ENCODE assay signal across 10 cellular contexts in the genomic region with DNA sequence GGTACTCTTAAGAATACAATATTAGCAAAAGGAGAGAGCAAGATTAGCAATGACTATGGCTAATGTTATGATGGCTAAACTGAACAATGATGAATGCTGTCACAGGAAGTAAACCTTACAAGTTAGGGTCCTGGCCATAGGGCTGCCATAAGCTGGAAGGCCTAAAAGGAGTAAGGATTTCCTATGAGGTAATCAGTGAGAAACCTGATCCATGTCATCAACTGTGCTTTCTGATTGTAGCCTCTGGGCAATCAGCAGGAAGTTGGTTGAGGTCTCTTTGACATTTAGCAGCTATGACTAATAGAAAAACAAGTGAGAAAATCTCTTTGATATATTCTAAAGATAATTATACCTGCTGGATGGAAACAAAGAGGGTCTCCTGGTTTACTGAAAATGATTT.
DNase-seq lines count a peak whose midpoint lies in the region; ATAC-seq and TF ChIP-seq lines count a peak whose summit lies in the region.
"Had no signal": no experiment of that assay in that cellular context is flagged by ENCODE, and none has a peak within 500 bp of the region (broad histone marks: within the 10 kb centered on the region; RNA-seq: fewer than 3 reads in every experiment).

No MANE protein-coding gene starts in this region.

- H3K36me3 Mint-ChIP-seq in activated naive CD8-positive, alpha-beta T cell treated with anti-CD3 and anti-CD28 coated beads, Interleukin-2, amount 10 ng/mL, durations not matched to agents 7 days and 5 days = peaks cover 9% of the 10 kb centered on the region

- TF ChIP-seq CTCF in Peyer's patch (IDR thresholded peaks at IDR 0.05) = no peak

- no peak overlapping the region for H3K4me3 Mint-ChIP-seq in activated naive CD8-positive, alpha-beta T cell treated with anti-CD3 and anti-CD28 coated beads, Interleukin-2, amount 10 ng/mL, durations not matched to agents 7 days and 5 days

- peak; percentile 94 for ATAC-seq in activated naive CD8-positive, alpha-beta T cell treated with anti-CD3 and anti-CD28 coated beads, Interleukin-2, amount 10 ng/mL, durations not matched to agents 7 days and 5 days (ENCODE audit: low read depth)
- ATAC-seq in HG02885 (IDR thresholded peaks at IDR 0.05; ENCODE audit: poor library complexity, unreplicated experiment) = no peak

- H3K27ac ChIP-seq in mesodermal cell (ENCODE audit: low read depth, low read length, severe bottlenecking) (peak overlapping the region; percentile 72), Peyer's patch (no peak overlapping the region)
- H3K27ac ChIP-seq: sigmoid colon had no signal

- H3K4me3 ChIP-seq in mesodermal cell (ENCODE audit: extremely low read depth, insufficient read depth, low read length, poor library complexity, severe bottlenecking) = no peak overlapping the region
- no peak overlapping the region for H3K4me3 ChIP-seq in Peyer's patch
- H3K4me3 ChIP-seq: sigmoid colon had no signal

- no peaks in the 10 kb centered on the region for H3K4me1 ChIP-seq in mesodermal cell (ENCODE audit: control insufficient read depth, insufficient read depth, low read length, poor library complexity, severe bottlenecking)
- H3K4me1 ChIP-seq in Peyer's patch = no peaks in the 10 kb centered on the region

- H3K27me3 ChIP-seq in Peyer's patch = no peaks in the 10 kb centered on the region
- H3K27me3 ChIP-seq: sigmoid colon had no signal

- DNase-seq in NCI-H510A treated with DMSO at 0.1 percent for 48 hours (lab: John Stamatoyannopoulos, UW) = peak; percentile 30
- DNase-seq in NCI-H510A (lab: John Stamatoyannopoulos, UW) = no peak
- peak; percentile 47 for DNase-seq in LHCN-M2 (ENCODE audit: low read depth)
- DNase-seq in activated naive CD8-positive, alpha-beta T cell treated with anti-CD3 and anti-CD28 coated beads, Interleukin-2, amount 10 ng/mL, durations not matched to agents 7 days and 5 days = no peak
- no peak for DNase-seq in Peyer's patch
- DNase-seq in occipital lobe (lab: John Stamatoyannopoulos, UW) = no peak
- DNase-seq: SHP77 treated with DMSO at 0.1 percent for 48 hours, sigmoid colon had no signal

- H3K27me3 Mint-ChIP-seq in activated naive CD8-positive, alpha-beta T cell treated with anti-CD3 and anti-CD28 coated beads, Interleukin-2, amount 10 ng/mL, durations not matched to agents 7 days and 5 days = no peaks in the 10 kb centered on the region

- no peak for TF ChIP-seq POLR2A in Peyer's patch (IDR thresholded peaks at IDR 0.05)

- H3K36me3 ChIP-seq in mesodermal cell (ENCODE audit: control insufficient read depth, insufficient read depth, low read length) (no peaks in the 10 kb centered on the region), Peyer's patch (no peaks in the 10 kb centered on the region)
- H3K36me3 ChIP-seq: sigmoid colon had no signal

- H3K27ac Mint-ChIP-seq in activated naive CD8-positive, alpha-beta T cell treated with anti-CD3 and anti-CD28 coated beads, Interleukin-2, amount 10 ng/mL, durations not matched to agents 7 days and 5 days = peak overlapping the region; percentile 61

- peaks cover 11% of the 10 kb centered on the region for H3K4me1 Mint-ChIP-seq in activated naive CD8-positive, alpha-beta T cell treated with anti-CD3 and anti-CD28 coated beads, Interleukin-2, amount 10 ng/mL, durations not matched to agents 7 days and 5 days

- H3K9me3 ChIP-seq in mesodermal cell (ENCODE audit: control insufficient read depth, low read length) (no peaks in the 10 kb centered on the region), Peyer's patch (peaks cover 0 to under 1% (median 0%) of the 10 kb centered on the region in 4 donors)
- H3K9me3 ChIP-seq: sigmoid colon had no signal

- POLR2A ChIA-PET in activated naive CD8-positive, alpha-beta T cell treated with anti-CD3 and anti-CD28 coated beads, Interleukin-2, amount 10 ng/mL, durations not matched to agents 7 days and 5 days (lab: Charles Lee) = no interaction called here

- H3K9me3 Mint-ChIP-seq in activated naive CD8-positive, alpha-beta T cell treated with anti-CD3 and anti-CD28 coated beads, Interleukin-2, amount 10 ng/mL, durations not matched to agents 7 days and 5 days = peaks cover 9% of the 10 kb centered on the region

Comparison
In these comparisons a context has a peak if more than half of its experiments do, and no peak if none do; other contexts are left out.
1. DNase-seq: peak in NCI-H510A treated with DMSO at 0.1 percent for 48 hours (single experiment) and LHCN-M2 (single experiment); none in NCI-H510A (single experiment), activated naive CD8-positive, alpha-beta T cell treated with anti-CD3 and anti-CD28 coated beads, Interleukin-2, amount 10 ng/mL, durations not matched to agents 7 days and 5 days (single experiment), Peyer's patch (0 of 3) and occipital lobe (single experiment).